ENCODE assay signal across 12 cellular contexts in the genomic region with DNA sequence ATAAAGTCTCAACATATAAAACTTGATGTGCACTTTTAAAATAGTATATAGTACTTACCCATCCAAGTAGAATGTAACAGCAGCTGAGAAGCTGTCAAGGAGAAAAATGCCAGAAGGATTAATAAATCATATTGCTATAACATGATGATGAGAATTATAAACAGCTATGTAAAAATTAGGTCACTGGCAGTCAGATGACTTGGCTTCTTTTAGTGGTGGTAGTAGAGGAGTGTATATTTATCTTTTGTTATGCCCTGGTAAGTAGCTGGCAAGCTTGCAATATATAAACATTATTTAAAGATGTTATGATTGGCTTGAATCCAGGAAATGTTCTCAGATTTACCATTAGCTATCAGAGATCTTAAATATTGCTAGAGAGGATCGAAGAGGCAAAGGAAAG.
DNase-seq lines count a peak whose midpoint lies in the region; ATAC-seq lines count a peak whose summit lies in the region.
"Had no signal": no experiment of that assay in that cellular context is flagged by ENCODE, and none has a peak within 500 bp of the region (broad histone marks: within the 10 kb centered on the region; RNA-seq: fewer than 3 reads in every experiment).

No MANE protein-coding gene starts in this region.

- ATAC-seq in HG02973 (IDR thresholded peaks at IDR 0.05; ENCODE audit: unreplicated experiment): no peak
- ATAC-seq: effector memory CD8-positive, alpha-beta T cell; mucosa of descending colon had no signal

- peak; percentile 20 for DNase-seq in DMS 273 (lab: John Stamatoyannopoulos, UW; ENCODE audit: unreplicated experiment)
- DNase-seq in DMS 273 treated with DMSO at 0.1 percent for 48 hours (lab: John Stamatoyannopoulos, UW): no peak
- peak; percentile 64 for DNase-seq in NCI-H460 (ENCODE audit: extremely low read depth, low read depth)
- peak; percentile 32 for DNase-seq in dedifferentiated amniotic fluid mesenchymal stem cell (ENCODE audit: extremely low spot score)
- DNase-seq in renal cortical epithelial cell (ENCODE audit: low read depth): peak; percentile 25
- DNase-seq in inferior parietal cortex (ENCODE audit: extremely low spot score): no peak
- no peak for DNase-seq in NCI-H82 (lab: John Stamatoyannopoulos, UW)
- DNase-seq: 8988T; effector memory CD8-positive, alpha-beta T cell; mucosa of descending colon; testis had no signal

Comparison
In these comparisons a context has a peak if more than half of its experiments do, and no peak if none do; other contexts are left out.
1. DNase-seq: peak in DMS 273 (single experiment), NCI-H460 (single experiment), dedifferentiated amniotic fluid mesenchymal stem cell (single experiment) and renal cortical epithelial cell (single experiment); none in DMS 273 treated with DMSO at 0.1 percent for 48 hours (single experiment), inferior parietal cortex (single experiment) and NCI-H82 (single experiment).